Comparison of ENCODE assay signal across 1 cellular context in genomic region chr12:68977909-68978610, GRCh38.
TF ChIP-seq lines count a peak whose summit lies in the region.

No MANE protein-coding gene starts in this region.

TF ChIP-seq in GM23338, 12 proteins besides CTCF, POLR2A, EP300 and RAD21 (continued from another document):
- TF ChIP-seq ZNF462 (CRISPR knock-in tag; IDR thresholded peaks at IDR 0.05) (no peak), CREB1 (CRISPR knock-in tag; IDR thresholded peaks at IDR 0.05; ENCODE audit: low read depth) (no peak), REST (IDR thresholded peaks at IDR 0.05; ENCODE audit: unreplicated experiment) (no peak), NANOG (IDR thresholded peaks at IDR 0.05; ENCODE audit: borderline replicate concordance) (no peak), EZH2 (IDR thresholded peaks at IDR 0.05; ENCODE audit: low read depth, unreplicated experiment) (no peak), JUNB (IDR thresholded peaks at IDR 0.05; ENCODE audit: unreplicated experiment) (no peak), ZNF331 (CRISPR knock-in tag; IDR thresholded peaks at IDR 0.05; ENCODE audit: low read depth) (no peak)
